Comparison of ENCODE assay signal across 30 cellular contexts in genomic region chr7:82154728-82155127, GRCh38.
"Had no signal": no experiment of that assay in that cellular context is flagged by ENCODE, and none has a peak within 500 bp of the region (broad histone marks: within the 10 kb centered on the region; RNA-seq: fewer than 3 reads in every experiment).

No MANE protein-coding gene starts in this region.

- ATAC-seq: activated naive CD4-positive, alpha-beta T cell treated with anti-CD3 and anti-CD28 coated beads, Interleukin-2, amount 50 U/mL, for 72 hours; activated T-cell treated with anti-CD3 and anti-CD28 coated beads, Interleukin-2, amount 50 U/mL, for 72 hours; gastroesophageal sphincter; WTC11 had no signal

- H3K9me3 ChIP-seq: ascending aorta, breast epithelium, colonic mucosa, esophagus squamous epithelium, gastroesophageal sphincter had no signal

- H3K4me3 ChIP-seq: ascending aorta, breast epithelium, cardiac muscle cell, colonic mucosa, esophagus squamous epithelium, gastroesophageal sphincter had no signal

- H3K36me3 ChIP-seq: ascending aorta, breast epithelium, cardiac muscle cell, colonic mucosa, esophagus squamous epithelium, gastroesophageal sphincter had no signal

- DNase-seq: activated CD4-positive, alpha-beta memory T cell treated with anti-CD3 and anti-CD28 coated beads, Interleukin-2, amount 10 ng/mL, durations not matched to agents 7 days and 5 days; activated CD4-positive, alpha-beta T cell treated with anti-CD3 and anti-CD28 coated beads for 1 hour; activated CD4-positive, alpha-beta T cell treated with anti-CD3 and anti-CD28 coated beads for 4 hours; activated CD4-positive, alpha-beta T cell treated with anti-CD3 and anti-CD28 coated beads, Interleukin-2, amount 10 ng/mL, durations not matched to agents 7 days and 5 days; activated CD4-positive, alpha-beta T cell treated with anti-CD3 and anti-CD28 coated beads, Interleukin-2, amount 50 U/mL, for 4 hours; activated CD8-positive, alpha-beta memory T cell treated with anti-CD3 and anti-CD28 coated beads, Interleukin-2, amount 50 U/mL, for 48 hours; activated gamma-delta T cell; activated naive CD4-positive, alpha-beta T cell; activated naive CD4-positive, alpha-beta T cell treated with anti-CD3 and anti-CD28 coated beads, Interleukin-2, amount 10 ng/mL, durations not matched to agents 7 days and 5 days; activated naive CD8-positive, alpha-beta T cell treated with anti-CD3 and anti-CD28 coated beads, Interleukin-2, amount 10 ng/mL, durations not matched to agents 7 days and 5 days; activated T-cell treated with anti-CD3 and anti-CD28 coated beads for 4 hours; activated T-cell treated with anti-CD3 and anti-CD28 coated beads, Interleukin-2, amount 50 U/mL, for 24 hours; activated T-cell treated with anti-CD3 and anti-CD28 coated beads, Interleukin-2, amount 50 U/mL, for 72 hours; central memory CD4-positive, alpha-beta T cell; cerebellar nuclear complex; colonic mucosa; effector CD8-positive, alpha-beta T cell; esophagus squamous epithelium; foreskin melanocyte; head of caudate nucleus; T-helper 1 cell; T-helper 2 cell had no signal

- H3K4me1 Mint-ChIP-seq: activated CD4-positive, alpha-beta memory T cell treated with anti-CD3 and anti-CD28 coated beads, Interleukin-2, amount 10 ng/mL, durations not matched to agents 7 days and 5 days; activated CD4-positive, alpha-beta T cell treated with anti-CD3 and anti-CD28 coated beads, Interleukin-2, amount 10 ng/mL, durations not matched to agents 7 days and 5 days; activated naive CD4-positive, alpha-beta T cell treated with anti-CD3 and anti-CD28 coated beads, Interleukin-2, amount 10 ng/mL, durations not matched to agents 7 days and 5 days; activated naive CD8-positive, alpha-beta T cell treated with anti-CD3 and anti-CD28 coated beads, Interleukin-2, amount 10 ng/mL, durations not matched to agents 7 days and 5 days had no signal

- H3K36me3 Mint-ChIP-seq: activated naive CD4-positive, alpha-beta T cell treated with anti-CD3 and anti-CD28 coated beads, Interleukin-2, amount 10 ng/mL, durations not matched to agents 7 days and 5 days; activated naive CD4-positive, alpha-beta T cell treated with anti-CD3 and anti-CD28 coated beads, Interleukin-2, amount 50 U/mL, for 72 hours; activated naive CD8-positive, alpha-beta T cell treated with anti-CD3 and anti-CD28 coated beads, Interleukin-2, amount 10 ng/mL, durations not matched to agents 7 days and 5 days; WTC11 had no signal

- H3K4me1 ChIP-seq: ascending aorta, breast epithelium, colonic mucosa, esophagus squamous epithelium, gastroesophageal sphincter had no signal

- H3K27me3 ChIP-seq: ascending aorta, breast epithelium, colonic mucosa, esophagus squamous epithelium, gastroesophageal sphincter had no signal

- H3K9me3 Mint-ChIP-seq: activated CD4-positive, alpha-beta T cell treated with anti-CD3 and anti-CD28 coated beads, Interleukin-2, amount 10 ng/mL, durations not matched to agents 7 days and 5 days; activated naive CD4-positive, alpha-beta T cell treated with anti-CD3 and anti-CD28 coated beads, Interleukin-2, amount 10 ng/mL, durations not matched to agents 7 days and 5 days; activated naive CD4-positive, alpha-beta T cell treated with anti-CD3 and anti-CD28 coated beads, Interleukin-2, amount 50 U/mL, for 72 hours; activated naive CD8-positive, alpha-beta T cell treated with anti-CD3 and anti-CD28 coated beads, Interleukin-2, amount 10 ng/mL, durations not matched to agents 7 days and 5 days; WTC11 had no signal

- H3K4me3 Mint-ChIP-seq: activated CD4-positive, alpha-beta memory T cell treated with anti-CD3 and anti-CD28 coated beads, Interleukin-2, amount 10 ng/mL, durations not matched to agents 7 days and 5 days; activated CD4-positive, alpha-beta T cell treated with anti-CD3 and anti-CD28 coated beads, Interleukin-2, amount 10 ng/mL, durations not matched to agents 7 days and 5 days; activated naive CD4-positive, alpha-beta T cell treated with anti-CD3 and anti-CD28 coated beads, Interleukin-2, amount 10 ng/mL, durations not matched to agents 7 days and 5 days; activated naive CD8-positive, alpha-beta T cell treated with anti-CD3 and anti-CD28 coated beads, Interleukin-2, amount 10 ng/mL, durations not matched to agents 7 days and 5 days; activated T-cell treated with anti-CD3 and anti-CD28 coated beads, Interleukin-2, amount 50 U/mL, for 24 hours; activated T-cell treated with anti-CD3 and anti-CD28 coated beads, Interleukin-2, amount 50 U/mL, for 72 hours; brain; WTC11 had no signal

- H3K27me3 Mint-ChIP-seq: activated CD4-positive, alpha-beta memory T cell treated with anti-CD3 and anti-CD28 coated beads, Interleukin-2, amount 10 ng/mL, durations not matched to agents 7 days and 5 days; activated CD4-positive, alpha-beta T cell treated with anti-CD3 and anti-CD28 coated beads, Interleukin-2, amount 10 ng/mL, durations not matched to agents 7 days and 5 days; activated naive CD4-positive, alpha-beta T cell treated with anti-CD3 and anti-CD28 coated beads, Interleukin-2, amount 10 ng/mL, durations not matched to agents 7 days and 5 days; activated naive CD8-positive, alpha-beta T cell treated with anti-CD3 and anti-CD28 coated beads, Interleukin-2, amount 10 ng/mL, durations not matched to agents 7 days and 5 days; activated T-cell treated with anti-CD3 and anti-CD28 coated beads, Interleukin-2, amount 50 U/mL, for 24 hours had no signal

- H3K27ac Mint-ChIP-seq: activated CD4-positive, alpha-beta memory T cell treated with anti-CD3 and anti-CD28 coated beads, Interleukin-2, amount 10 ng/mL, durations not matched to agents 7 days and 5 days; activated CD4-positive, alpha-beta T cell treated with anti-CD3 and anti-CD28 coated beads, Interleukin-2, amount 10 ng/mL, durations not matched to agents 7 days and 5 days; activated naive CD4-positive, alpha-beta T cell treated with anti-CD3 and anti-CD28 coated beads, Interleukin-2, amount 10 ng/mL, durations not matched to agents 7 days and 5 days; activated naive CD4-positive, alpha-beta T cell treated with anti-CD3 and anti-CD28 coated beads, Interleukin-2, amount 50 U/mL, for 72 hours; activated naive CD8-positive, alpha-beta T cell treated with anti-CD3 and anti-CD28 coated beads, Interleukin-2, amount 10 ng/mL, durations not matched to agents 7 days and 5 days; activated T-cell treated with anti-CD3 and anti-CD28 coated beads, Interleukin-2, amount 50 U/mL, for 24 hours; activated T-cell treated with anti-CD3 and anti-CD28 coated beads, Interleukin-2, amount 50 U/mL, for 72 hours; WTC11 had no signal

- H3K27ac ChIP-seq: ascending aorta, breast epithelium, cardiac muscle cell, colonic mucosa, epithelial cell of prostate, esophagus squamous epithelium, gastroesophageal sphincter had no signal
